ENCODE assay signal across 19 cellular contexts in genomic region chr6:167157867-167158266, GRCh38. TPM values are rescaled to one million over a fixed set of nuclear protein-coding genes. Genes with fewer than 3 reads are reported as not detected.
"Had no signal": no experiment of that assay in that cellular context is flagged by ENCODE, and none has a peak within 500 bp of the region (broad histone marks: within the 10 kb centered on the region; RNA-seq: fewer than 3 reads in every experiment).

Gene GPR31 (minus strand): TSS chr6:167157980. CDS start chr6:167157831, 149 bp downstream.

- H3K27ac Mint-ChIP-seq: activated CD4-positive, alpha-beta memory T cell treated with anti-CD3 and anti-CD28 coated beads, Interleukin-2, amount 10 ng/mL, durations not matched to agents 7 days and 5 days; activated CD4-positive, alpha-beta T cell treated with anti-CD3 and anti-CD28 coated beads for 36 hours; activated naive CD8-positive, alpha-beta T cell treated with anti-CD3 and anti-CD28 coated beads for 36 hours had no signal

- H3K4me3 ChIP-seq: left lung, stomach had no signal

- H3K4me3 Mint-ChIP-seq: activated CD4-positive, alpha-beta memory T cell treated with anti-CD3 and anti-CD28 coated beads, Interleukin-2, amount 10 ng/mL, durations not matched to agents 7 days and 5 days; activated CD4-positive, alpha-beta T cell treated with anti-CD3 and anti-CD28 coated beads for 36 hours; activated naive CD8-positive, alpha-beta T cell treated with anti-CD3 and anti-CD28 coated beads for 36 hours had no signal

- H3K4me1 ChIP-seq: stomach had no signal

- H3K36me3 Mint-ChIP-seq: activated naive CD8-positive, alpha-beta T cell treated with anti-CD3 and anti-CD28 coated beads for 36 hours had no signal

- H3K27me3 Mint-ChIP-seq: activated naive CD8-positive, alpha-beta T cell treated with anti-CD3 and anti-CD28 coated beads for 36 hours had no signal

- H3K27me3 ChIP-seq: stomach had no signal

- H3K9me3 ChIP-seq: left lung, stomach had no signal

- FAIRE-seq: bronchial epithelial cell, endometrium, islet of Langerhans had no signal

- ATAC-seq: activated CD4-positive, alpha-beta T cell treated with anti-CD3 and anti-CD28 coated beads for 36 hours; esophagus mucosa; left lung had no signal

- H3K36me3 ChIP-seq: left lung, stomach had no signal

- H3K9me3 Mint-ChIP-seq: activated CD4-positive, alpha-beta memory T cell treated with anti-CD3 and anti-CD28 coated beads, Interleukin-2, amount 10 ng/mL, durations not matched to agents 7 days and 5 days; activated naive CD8-positive, alpha-beta T cell treated with anti-CD3 and anti-CD28 coated beads for 36 hours had no signal

- H3K27ac ChIP-seq: left lung, stomach, VCaP had no signal

- DNase-seq: activated CD4-positive, alpha-beta memory T cell treated with anti-CD3 and anti-CD28 coated beads, Interleukin-2, amount 10 ng/mL, durations not matched to agents 7 days and 5 days; activated CD4-positive, alpha-beta T cell treated with anti-CD3 and anti-CD28 coated beads for 36 hours; activated gamma-delta T cell; activated naive CD8-positive, alpha-beta T cell treated with anti-CD3 and anti-CD28 coated beads for 36 hours; activated T-cell treated with anti-CD3 and anti-CD28 coated beads, Interleukin-2, amount 50 U/mL, for 48 hours; anterior cingulate cortex; mesendoderm; stimulated activated CD4-positive, alpha-beta T cell treated with anti-CD3 and anti-CD28 coated beads, Interleukin-4, amount 100 ng/mL, for 24 hours; stomach; T1000 had no signal

RNA-seq across cellular contexts. Expression of gene GPR31, which starts in this region (rescaled TPM):
- total RNA-seq: activated CD4-positive, alpha-beta memory T cell treated with anti-CD3 and anti-CD28 coated beads, Interleukin-2, amount 10 ng/mL, durations not matched to agents 7 days and 5 days; activated CD4-positive, alpha-beta T cell treated with anti-CD3 and anti-CD28 coated beads for 36 hours; activated naive CD8-positive, alpha-beta T cell treated with anti-CD3 and anti-CD28 coated beads for 36 hours; bronchial epithelial cell; esophagus mucosa; left lung; osteocyte; urinary bladder had no signal
- polyA plus RNA-seq: neural cell, stomach, urinary bladder had no signal
